Comparison of ENCODE assay signal across 9 cellular contexts in the genomic region with DNA sequence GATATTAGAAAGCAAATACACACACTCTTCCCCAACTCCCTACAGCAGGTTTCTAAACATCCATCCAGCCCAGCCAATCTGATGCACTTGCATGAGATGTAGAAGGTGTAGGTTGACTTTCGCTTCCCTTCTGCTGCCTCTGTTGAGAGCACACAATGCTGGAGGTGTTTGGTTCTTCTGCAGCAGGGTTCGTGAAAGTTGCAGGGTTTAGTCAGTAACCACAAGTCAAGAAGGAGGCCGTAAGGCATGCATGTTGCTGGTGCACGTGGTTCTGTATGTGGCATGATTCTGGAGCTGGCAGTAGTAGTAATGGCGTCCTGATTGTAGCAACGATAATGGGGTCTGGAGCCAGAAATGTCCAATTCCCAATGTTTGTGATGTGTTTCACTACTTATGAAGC. TPM values are rescaled to one million over a fixed set of nuclear protein-coding genes. Genes with fewer than 3 reads are reported as not detected.
DNase-seq lines count a peak whose midpoint lies in the region; ATAC-seq, FAIRE-seq and TF ChIP-seq lines count a peak whose summit lies in the region.
"Had no signal": no experiment of that assay in that cellular context is flagged by ENCODE, and none has a peak within 500 bp of the region (broad histone marks: within the 10 kb centered on the region; RNA-seq: fewer than 3 reads in every experiment).

No MANE protein-coding gene starts in this region.

- DNase-seq in GM12891 (ENCODE audit: insufficient read length, low spot score), result peak; percentile 56
- no peak for DNase-seq in activated T-cell treated with anti-CD3 and anti-CD28 coated beads, Interleukin-2, amount 50 U/mL, for 24 hours
- DNase-seq in NCI-H187 (lab: John Stamatoyannopoulos, UW), result no peak
- DNase-seq in D341Med (ENCODE audit: low spot score), result no peak
- DNase-seq in cerebellar cortex (ENCODE audit: low spot score), result no peak
- DNase-seq in NCI-H2196 (lab: John Stamatoyannopoulos, UW; ENCODE audit: unreplicated experiment), result no peak
- DNase-seq: naive B cell had no signal

- peaks cover 68% of the 10 kb centered on the region for H3K36me3 Mint-ChIP-seq in activated T-cell treated with anti-CD3 and anti-CD28 coated beads, Interleukin-2, amount 50 U/mL, for 24 hours (ENCODE audit: low read depth)

- ATAC-seq in GM19324 (IDR thresholded peaks at IDR 0.05; ENCODE audit: low FRiP score, unreplicated experiment) (peak; percentile 91), HG02973 (IDR thresholded peaks at IDR 0.05; ENCODE audit: unreplicated experiment) (peak; percentile 89)

- peaks cover 25% of the 10 kb centered on the region for H3K4me1 Mint-ChIP-seq in activated T-cell treated with anti-CD3 and anti-CD28 coated beads, Interleukin-2, amount 50 U/mL, for 24 hours (ENCODE audit: low read depth)

- H3K4me3 Mint-ChIP-seq in activated T-cell treated with anti-CD3 and anti-CD28 coated beads, Interleukin-2, amount 50 U/mL, for 24 hours, result no peak overlapping the region
- H3K4me3 Mint-ChIP-seq: naive B cell had no signal

- H3K27ac Mint-ChIP-seq in activated T-cell treated with anti-CD3 and anti-CD28 coated beads, Interleukin-2, amount 50 U/mL, for 24 hours, result peak overlapping the region; percentile 2

- peak; percentile 73 for TF ChIP-seq POLR2A in GM12891 (IDR thresholded peaks at IDR 0.05; ENCODE audit: low read depth, low read length)

- FAIRE-seq in GM12891 (lab: Jason Lieb, UNC), result peak; percentile 98

- H3K27me3 Mint-ChIP-seq in activated T-cell treated with anti-CD3 and anti-CD28 coated beads, Interleukin-2, amount 50 U/mL, for 24 hours, result no peaks in the 10 kb centered on the region
- H3K27me3 Mint-ChIP-seq: naive B cell had no signal

- H3K9me3 Mint-ChIP-seq in activated T-cell treated with anti-CD3 and anti-CD28 coated beads, Interleukin-2, amount 50 U/mL, for 24 hours, result no peaks in the 10 kb centered on the region
- H3K9me3 Mint-ChIP-seq: naive B cell had no signal

TF ChIP-seq in GM12891, 5 proteins besides CTCF, POLR2A, EP300 and RAD21:
- TF ChIP-seq POLR2AphosphoS5 (IDR thresholded peaks at IDR 0.05; ENCODE audit: low read depth, low read length) (peak; percentile 82), PAX5 (IDR thresholded peaks at IDR 0.05; ENCODE audit: insufficient read depth, low read length, severe bottlenecking) (no peak), SPI1 (IDR thresholded peaks at IDR 0.05; ENCODE audit: low read depth, low read length) (peak; percentile 98), POU2F2 (IDR thresholded peaks at IDR 0.05; ENCODE audit: low read depth, low read length) (peak; percentile 96), TAF1 (IDR thresholded peaks at IDR 0.05; ENCODE audit: low read depth, low read length) (peak; percentile 69; the same call in 1 of the 2 replicates)

RNA-seq across cellular contexts. Expression of a gene that starts 53.0 kb away (rescaled TPM):
- polyA plus RNA-seq in GM12891 (2012; ENCODE audit: low read depth, missing spikeins), result 95.6 TPM

RNA-seq across cellular contexts. Expression of a gene that starts 56.1 kb away (rescaled TPM):
- 13.1 TPM for polyA plus RNA-seq in GM12891 (2012; ENCODE audit: low read depth, missing spikeins)

RNA-seq across cellular contexts. Expression of a gene that starts 56.5 kb away (rescaled TPM):
- 11.9 TPM for polyA plus RNA-seq in GM12891 (2012; ENCODE audit: low read depth, missing spikeins)
